3 cellular contexts compared by ENCODE assay signal in genomic region chr12:94304012-94304411, GRCh38.
TF ChIP-seq lines count a peak whose summit lies in the region.

No MANE protein-coding gene starts in this region.

TF ChIP-seq in SK-N-SH, 30 proteins besides CTCF, POLR2A, EP300 and RAD21:
- TF ChIP-seq GABPA (IDR thresholded peaks at IDR 0.05; ENCODE audit: low read depth) = no peak
- TF ChIP-seq, protein P1, sequence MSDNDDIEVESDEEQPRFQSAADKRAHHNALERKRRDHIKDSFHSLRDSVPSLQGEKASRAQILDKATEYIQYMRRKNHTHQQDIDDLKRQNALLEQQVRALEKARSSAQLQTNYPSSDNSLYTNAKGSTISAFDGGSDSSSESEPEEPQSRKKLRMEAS (IDR thresholded peaks at IDR 0.05; ENCODE audit: low read depth) = no peak
- TF ChIP-seq SIN3A (IDR thresholded peaks at IDR 0.05; ENCODE audit: borderline replicate concordance, low read depth, low read length) = no peak
- TF ChIP-seq SMC3 (IDR thresholded peaks at IDR 0.05; ENCODE audit: low read depth, low read length) = no peak

TF ChIP-seq in SK-N-SH treated with all-trans-retinoic acid at 6 μM for 48 hours, 23 proteins besides CTCF, POLR2A, EP300 and RAD21:
- TF ChIP-seq CREB5 (CRISPR knock-in tag; IDR thresholded peaks at IDR 0.05; ENCODE audit: low read depth) (no peak), OSR1 (CRISPR knock-in tag; IDR thresholded peaks at IDR 0.05) (no peak), CSDC2 (CRISPR knock-in tag; IDR thresholded peaks at IDR 0.05) (no peak), SNAI2 (CRISPR knock-in tag; IDR thresholded peaks at IDR 0.05) (no peak), PPARA (CRISPR knock-in tag; IDR thresholded peaks at IDR 0.05; ENCODE audit: borderline replicate concordance) (no peak), ISL1 (CRISPR knock-in tag; IDR thresholded peaks at IDR 0.05) (no peak), ZNF8 (CRISPR knock-in tag; IDR thresholded peaks at IDR 0.05) (no peak), ZNF565 (CRISPR knock-in tag; conservative IDR thresholded peaks at IDR 0.05; ENCODE audit: low read depth) (no peak), ZFP30 (CRISPR knock-in tag; IDR thresholded peaks at IDR 0.05) (no peak), GLIS3 (CRISPR knock-in tag; IDR thresholded peaks at IDR 0.05) (no peak), CSRNP3 (CRISPR knock-in tag; IDR thresholded peaks at IDR 0.05) (no peak), ZNF70 (CRISPR knock-in tag; IDR thresholded peaks at IDR 0.05) (no peak), ARNTL (CRISPR knock-in tag; IDR thresholded peaks at IDR 0.05; ENCODE audit: borderline replicate concordance, low read depth) (no peak), RARB (CRISPR knock-in tag; IDR thresholded peaks at IDR 0.05) (no peak), ESRRG (CRISPR knock-in tag; IDR thresholded peaks at IDR 0.05) (no peak), TSHZ2 (CRISPR knock-in tag; IDR thresholded peaks at IDR 0.05) (no peak), ZC3H10 (CRISPR knock-in tag; IDR thresholded peaks at IDR 0.05) (no peak), ZFP3 (CRISPR knock-in tag; IDR thresholded peaks at IDR 0.05) (no peak)

TF ChIP-seq in IMR-90, 13 proteins besides CTCF, POLR2A, EP300 and RAD21:
- TF ChIP-seq CHD1 (IDR thresholded peaks at IDR 0.05; ENCODE audit: low read depth, low read length) = no peak
- TF ChIP-seq MAZ (IDR thresholded peaks at IDR 0.05; ENCODE audit: borderline replicate concordance, low read depth, low read length) = no peak
- no peak for TF ChIP-seq RCOR1 (IDR thresholded peaks at IDR 0.05; ENCODE audit: insufficient replicate concordance, low read length)
- no peak for TF ChIP-seq MXI1 (IDR thresholded peaks at IDR 0.05; ENCODE audit: borderline replicate concordance, low read depth, low read length)
- TF ChIP-seq USF2 (IDR thresholded peaks at IDR 0.05; ENCODE audit: low read depth, low read length) = no peak
- TF ChIP-seq FOS (IDR thresholded peaks at IDR 0.05; ENCODE audit: low read depth, low read length) = no peak
- no peak for TF ChIP-seq BHLHE40 (IDR thresholded peaks at IDR 0.05; ENCODE audit: low read depth, low read length)
- TF ChIP-seq MAFK (IDR thresholded peaks at IDR 0.05; ENCODE audit: low read depth, low read length) = no peak
